8 cellular contexts compared by ENCODE assay signal in genomic region chr2:75896779-75897366, GRCh38.
A peak's percentile ranks its signal among the peaks of the same experiment; 100 is the strongest.
DNase-seq lines count a peak whose midpoint lies in the region; ATAC-seq and TF ChIP-seq lines count a peak whose summit lies in the region.

No MANE protein-coding gene starts in this region.

- TF ChIP-seq CTCF in GM12864 (IDR thresholded peaks at IDR 0.05; ENCODE audit: low read depth, low read length, missing control alignments): peak; percentile 89
- peak; percentile 85 for TF ChIP-seq CTCF in OCI-LY3 (IDR thresholded peaks at IDR 0.05; ENCODE audit: low read depth, low read length)
- TF ChIP-seq CTCF in foreskin keratinocyte (conservative IDR thresholded peaks at IDR 0.05): peak; percentile 54
- TF ChIP-seq CTCF in upper lobe of right lung (IDR thresholded peaks at IDR 0.05): peak; percentile 48

- H3K36me3 ChIP-seq in OCI-LY3 (replicated peaks; ENCODE audit: low read depth, low read length) (no peaks in the 10 kb centered on the region), upper lobe of right lung (no peaks in the 10 kb centered on the region)

- H3K27ac ChIP-seq in OCI-LY3 (ENCODE audit: low read length) (no peak overlapping the region), foreskin keratinocyte (no peak overlapping the region), upper lobe of right lung (no peak overlapping the region)

- H3K4me2 ChIP-seq in OCI-LY3 (ENCODE audit: low read length): peak overlapping the region; percentile 56

- H3K9ac ChIP-seq in OCI-LY3 (ENCODE audit: low read length): no peak overlapping the region

- H3K4me3 ChIP-seq in GM12864 (ENCODE audit: low read depth, low read length) (no peak overlapping the region), OCI-LY3 (ENCODE audit: low read length) (peak overlapping the region; percentile 40; the same call in 1 of the 2 replicates), upper lobe of right lung (no peak overlapping the region)

- H3K27me3 ChIP-seq in OCI-LY3 (ENCODE audit: low read depth, low read length): peaks cover 5% of the 10 kb centered on the region; the same call in 1 of the 2 replicates
- H3K27me3 ChIP-seq in foreskin keratinocyte: no peaks in the 10 kb centered on the region
- no peaks in the 10 kb centered on the region for H3K27me3 ChIP-seq in upper lobe of right lung

- no peaks in the 10 kb centered on the region for H4K20me1 ChIP-seq in OCI-LY3 (ENCODE audit: insufficient read depth, low read length)

- 0 out of 2 replicates have a peak overlapping the region, but pooled peaks have one; percentile 29 for H2AFZ ChIP-seq in OCI-LY3 (ENCODE audit: low read depth, low read length)

- intact Hi-C loops in upper lobe of right lung (cut with DNase I): no loop called here

- peak; percentile 40 for DNase-seq in GM12864 (ENCODE audit: low read depth)
- no peak for DNase-seq in foreskin keratinocyte
- no peak for DNase-seq in upper lobe of right lung
- DNase-seq in ureter (ENCODE audit: low spot score): no peak
- DNase-seq in NCI-H128 (lab: John Stamatoyannopoulos, UW; ENCODE audit: unreplicated experiment): no peak

- ATAC-seq in GM21381 (IDR thresholded peaks at IDR 0.05; ENCODE audit: unreplicated experiment): peak; percentile 79
- peak; percentile 76 for ATAC-seq in HG03469 (IDR thresholded peaks at IDR 0.05; ENCODE audit: unreplicated experiment)
- peak; percentile 57 for ATAC-seq in foreskin keratinocyte
- ATAC-seq in upper lobe of right lung: peak; percentile 68

- H3K9me3 ChIP-seq in OCI-LY3 (ENCODE audit: insufficient read depth, low read length): no peaks in the 10 kb centered on the region
- H3K9me3 ChIP-seq in upper lobe of right lung: no peaks in the 10 kb centered on the region

- no peaks in the 10 kb centered on the region for H3K79me2 ChIP-seq in OCI-LY3 (ENCODE audit: low read length)

- H3K4me1 ChIP-seq in OCI-LY3 (ENCODE audit: low read length) (peaks cover 9% of the 10 kb centered on the region), foreskin keratinocyte (no peaks in the 10 kb centered on the region), upper lobe of right lung (no peaks in the 10 kb centered on the region)
